7 cellular contexts compared by ENCODE assay signal in the genomic region with DNA sequence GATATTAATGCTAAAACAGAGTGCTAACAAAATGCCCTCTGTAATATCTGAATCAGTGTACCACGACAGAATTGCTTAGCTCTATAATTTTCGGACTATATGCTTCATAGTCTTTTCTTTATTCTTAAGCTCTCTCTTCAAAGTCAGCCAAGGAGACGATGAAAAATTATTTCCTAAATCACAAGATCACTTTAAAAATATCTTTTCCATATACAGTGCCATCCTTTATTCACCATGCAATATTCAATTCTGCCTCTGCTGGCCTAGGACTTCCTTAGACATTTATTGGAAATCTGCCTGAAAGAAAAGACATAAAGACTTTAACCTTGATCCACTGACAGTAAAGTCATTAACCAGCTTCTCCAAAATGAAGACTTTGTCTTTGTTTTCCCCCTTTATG.
"Had no signal": no experiment of that assay in that cellular context is flagged by ENCODE, and none has a peak within 500 bp of the region (broad histone marks: within the 10 kb centered on the region; RNA-seq: fewer than 3 reads in every experiment).

No MANE protein-coding gene starts in this region.

- DNase-seq: GM23248, GOT3, H7, HFFc6, KBM-7 had no signal

- H3K27ac ChIP-seq: GM23248, HL-60 had no signal

- H3K4me1 ChIP-seq: HAP-1 had no signal

- H3K9me3 ChIP-seq: HAP-1 had no signal

- H3K9ac ChIP-seq: GM23248 had no signal

- H3K4me3 ChIP-seq: GM23248, HAP-1 had no signal

- H3K36me3 ChIP-seq: HAP-1 had no signal
